ENCODE assay signal across 1 cellular context in the genomic region with DNA sequence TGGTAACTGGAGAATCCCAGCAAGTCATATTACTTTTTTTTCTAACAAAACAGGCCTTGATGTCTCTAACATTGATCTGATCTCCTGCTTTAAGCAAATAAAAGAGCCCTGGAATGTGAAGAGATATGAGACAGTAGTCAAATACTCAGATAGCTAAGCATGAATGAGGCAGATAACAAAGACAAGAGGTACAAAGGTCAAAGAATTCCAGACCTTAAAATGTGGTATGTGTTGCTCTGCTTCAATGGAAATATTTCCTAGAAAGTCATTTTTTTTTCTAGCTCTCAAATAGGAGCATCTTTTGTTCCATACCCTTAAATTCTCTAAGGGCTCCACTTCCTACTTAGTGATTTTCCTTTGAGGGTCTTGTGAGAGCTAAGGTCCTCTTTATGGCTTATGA.
TF ChIP-seq lines count a peak whose summit lies in the region.

No MANE protein-coding gene starts in this region.

TF ChIP-seq in HepG2, 621 proteins besides CTCF, POLR2A, EP300 and RAD21 (continued from another document and continues in another):
- TF ChIP-seq, protein P1, sequence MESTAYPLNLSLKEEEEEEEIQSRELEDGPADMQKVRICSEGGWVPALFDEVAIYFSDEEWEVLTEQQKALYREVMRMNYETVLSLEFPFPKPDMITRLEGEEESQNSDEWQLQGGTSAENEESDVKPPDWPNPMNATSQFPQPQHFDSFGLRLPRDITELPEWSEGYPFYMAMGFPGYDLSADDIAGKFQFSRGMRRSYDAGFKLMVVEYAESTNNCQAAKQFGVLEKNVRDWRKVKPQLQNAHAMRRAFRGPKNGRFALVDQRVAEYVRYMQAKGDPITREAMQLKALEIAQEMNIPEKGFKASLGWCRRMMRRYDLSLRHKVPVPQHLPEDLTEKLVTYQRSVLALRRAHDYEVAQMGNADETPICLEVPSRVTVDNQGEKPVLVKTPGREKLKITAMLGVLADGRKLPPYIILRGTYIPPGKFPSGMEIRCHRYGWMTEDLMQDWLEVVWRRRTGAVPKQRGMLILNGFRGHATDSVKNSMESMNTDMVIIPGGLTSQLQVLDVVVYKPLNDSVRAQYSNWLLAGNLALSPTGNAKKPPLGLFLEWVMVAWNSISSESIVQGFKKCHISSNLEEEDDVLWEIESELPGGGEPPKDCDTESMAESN (CRISPR knock-in tag; conservative IDR thresholded peaks at IDR 0.05), result no peak
- TF ChIP-seq ZNF260 (CRISPR knock-in tag; IDR thresholded peaks at IDR 0.05; ENCODE audit: borderline replicate concordance, low read depth) (no peak), ZNF589 (CRISPR knock-in tag; conservative IDR thresholded peaks at IDR 0.05) (no peak), SRSF1 (optimal IDR thresholded peaks at IDR 0.05; ENCODE audit: low read depth, low read length) (no peak), ZNF263 (CRISPR knock-in tag; IDR thresholded peaks at IDR 0.05) (no peak), WIZ (CRISPR knock-in tag; IDR thresholded peaks at IDR 0.05) (no peak), RFX3 (CRISPR knock-in tag; IDR thresholded peaks at IDR 0.05) (no peak), SIN3A (IDR thresholded peaks at IDR 0.05; ENCODE audit: borderline replicate concordance, low read depth, low read length) (no peak), GATAD2A (CRISPR knock-in tag; IDR thresholded peaks at IDR 0.05) (peak; percentile 79), MBD4 (IDR thresholded peaks at IDR 0.05; ENCODE audit: borderline replicate concordance, low read length) (no peak), GTF3A (CRISPR knock-in tag; conservative IDR thresholded peaks at IDR 0.05) (no peak), IKZF1 (IDR thresholded peaks at IDR 0.05) (no peak), PHF5A (CRISPR knock-in tag; IDR thresholded peaks at IDR 0.05; ENCODE audit: low read depth, unreplicated experiment) (no peak), ZNF619 (CRISPR knock-in tag; IDR thresholded peaks at IDR 0.05) (no peak), ZNF569 (CRISPR knock-in tag; IDR thresholded peaks at IDR 0.05; ENCODE audit: borderline replicate concordance) (no peak), PTBP1 (IDR thresholded peaks at IDR 0.05; ENCODE audit: low read depth, low read length, poor library complexity, severe bottlenecking) (no peak), AGO2 (optimal IDR thresholded peaks at IDR 0.05; ENCODE audit: low read depth, low read length) (no peak), GFI1 (CRISPR knock-in tag; IDR thresholded peaks at IDR 0.05; ENCODE audit: borderline replicate concordance) (no peak; the same call in 1 of the 2 replicates), ISX (CRISPR knock-in tag; conservative IDR thresholded peaks at IDR 0.05) (no peak), SOX13 (IDR thresholded peaks at IDR 0.05) (peak; percentile 26; the same call in 1 of the 2 replicates), SOX13 (CRISPR knock-in tag; conservative IDR thresholded peaks at IDR 0.05 in 1 of 2, IDR thresholded peaks at IDR 0.05 in 1 of 2) (peak in 1 of 2 experiments; percentile 93; a peak in 2 of 4 replicates), BORCS8-MEF2B (CRISPR knock-in tag; IDR thresholded peaks at IDR 0.05) (no peak), YEATS4 (CRISPR knock-in tag; IDR thresholded peaks at IDR 0.05; ENCODE audit: borderline replicate concordance) (no peak), ZNF546 (CRISPR knock-in tag; conservative IDR thresholded peaks at IDR 0.05) (no peak), ONECUT2 (CRISPR knock-in tag; IDR thresholded peaks at IDR 0.05) (peak; percentile 27; the same call in 1 of the 2 replicates), ZNF12 (CRISPR knock-in tag; IDR thresholded peaks at IDR 0.05) (0 out of 2 replicates have a peak, but pooled peaks have one; percentile 48), GATA4 (IDR thresholded peaks at IDR 0.05; ENCODE audit: borderline replicate concordance, low read depth) (peak; percentile 31; the same call in 1 of the 2 replicates), CEBPG (CRISPR knock-in tag; IDR thresholded peaks at IDR 0.05) (no peak), GZF1 (CRISPR knock-in tag; IDR thresholded peaks at IDR 0.05) (no peak), HOXA9 (CRISPR knock-in tag; IDR thresholded peaks at IDR 0.05; ENCODE audit: borderline replicate concordance) (no peak)
- TF ChIP-seq, protein P2, sequence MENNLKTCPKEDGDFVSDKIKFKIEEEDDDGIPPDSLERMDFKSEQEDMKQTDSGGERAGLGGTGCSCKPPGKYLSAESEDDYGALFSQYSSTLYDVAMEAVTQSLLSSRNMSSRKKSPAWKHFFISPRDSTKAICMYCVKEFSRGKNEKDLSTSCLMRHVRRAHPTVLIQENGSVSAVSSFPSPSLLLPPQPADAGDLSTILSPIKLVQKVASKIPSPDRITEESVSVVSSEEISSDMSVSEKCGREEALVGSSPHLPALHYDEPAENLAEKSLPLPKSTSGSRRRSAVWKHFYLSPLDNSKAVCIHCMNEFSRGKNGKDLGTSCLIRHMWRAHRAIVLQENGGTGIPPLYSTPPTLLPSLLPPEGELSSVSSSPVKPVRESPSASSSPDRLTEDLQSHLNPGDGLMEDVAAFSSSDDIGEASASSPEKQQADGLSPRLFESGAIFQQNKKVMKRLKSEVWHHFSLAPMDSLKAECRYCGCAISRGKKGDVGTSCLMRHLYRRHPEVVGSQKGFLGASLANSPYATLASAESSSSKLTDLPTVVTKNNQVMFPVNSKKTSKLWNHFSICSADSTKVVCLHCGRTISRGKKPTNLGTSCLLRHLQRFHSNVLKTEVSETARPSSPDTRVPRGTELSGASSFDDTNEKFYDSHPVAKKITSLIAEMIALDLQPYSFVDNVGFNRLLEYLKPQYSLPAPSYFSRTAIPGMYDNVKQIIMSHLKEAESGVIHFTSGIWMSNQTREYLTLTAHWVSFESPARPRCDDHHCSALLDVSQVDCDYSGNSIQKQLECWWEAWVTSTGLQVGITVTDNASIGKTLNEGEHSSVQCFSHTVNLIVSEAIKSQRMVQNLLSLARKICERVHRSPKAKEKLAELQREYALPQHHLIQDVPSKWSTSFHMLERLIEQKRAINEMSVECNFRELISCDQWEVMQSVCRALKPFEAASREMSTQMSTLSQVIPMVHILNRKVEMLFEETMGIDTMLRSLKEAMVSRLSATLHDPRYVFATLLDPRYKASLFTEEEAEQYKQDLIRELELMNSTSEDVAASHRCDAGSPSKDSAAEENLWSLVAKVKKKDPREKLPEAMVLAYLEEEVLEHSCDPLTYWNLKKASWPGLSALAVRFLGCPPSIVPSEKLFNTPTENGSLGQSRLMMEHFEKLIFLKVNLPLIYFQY (CRISPR knock-in tag; IDR thresholded peaks at IDR 0.05; ENCODE audit: borderline replicate concordance), result no peak
- TF ChIP-seq, protein P3, sequence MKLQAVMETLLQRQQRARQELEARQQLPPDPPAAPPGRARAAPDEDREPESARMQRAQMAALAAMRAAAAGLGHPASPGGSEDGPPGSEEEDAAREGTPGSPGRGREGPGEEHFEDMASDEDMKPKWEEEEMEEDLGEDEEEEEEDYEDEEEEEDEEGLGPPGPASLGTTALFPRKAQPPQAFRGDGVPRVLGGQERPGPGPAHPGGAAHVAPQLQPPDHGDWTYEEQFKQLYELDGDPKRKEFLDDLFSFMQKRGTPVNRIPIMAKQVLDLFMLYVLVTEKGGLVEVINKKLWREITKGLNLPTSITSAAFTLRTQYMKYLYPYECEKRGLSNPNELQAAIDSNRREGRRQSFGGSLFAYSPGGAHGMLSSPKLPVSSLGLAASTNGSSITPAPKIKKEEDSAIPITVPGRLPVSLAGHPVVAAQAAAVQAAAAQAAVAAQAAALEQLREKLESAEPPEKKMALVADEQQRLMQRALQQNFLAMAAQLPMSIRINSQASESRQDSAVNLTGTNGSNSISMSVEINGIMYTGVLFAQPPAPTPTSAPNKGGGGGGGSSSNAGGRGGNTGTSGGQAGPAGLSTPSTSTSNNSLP (IDR thresholded peaks at IDR 0.05; ENCODE audit: low read depth, low read length), result peak; percentile 88
- TF ChIP-seq, protein P4, sequence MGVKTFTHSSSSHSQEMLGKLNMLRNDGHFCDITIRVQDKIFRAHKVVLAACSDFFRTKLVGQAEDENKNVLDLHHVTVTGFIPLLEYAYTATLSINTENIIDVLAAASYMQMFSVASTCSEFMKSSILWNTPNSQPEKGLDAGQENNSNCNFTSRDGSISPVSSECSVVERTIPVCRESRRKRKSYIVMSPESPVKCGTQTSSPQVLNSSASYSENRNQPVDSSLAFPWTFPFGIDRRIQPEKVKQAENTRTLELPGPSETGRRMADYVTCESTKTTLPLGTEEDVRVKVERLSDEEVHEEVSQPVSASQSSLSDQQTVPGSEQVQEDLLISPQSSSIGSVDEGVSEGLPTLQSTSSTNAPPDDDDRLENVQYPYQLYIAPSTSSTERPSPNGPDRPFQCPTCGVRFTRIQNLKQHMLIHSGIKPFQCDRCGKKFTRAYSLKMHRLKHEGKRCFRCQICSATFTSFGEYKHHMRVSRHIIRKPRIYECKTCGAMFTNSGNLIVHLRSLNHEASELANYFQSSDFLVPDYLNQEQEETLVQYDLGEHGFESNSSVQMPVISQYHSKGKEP (CRISPR knock-in tag; IDR thresholded peaks at IDR 0.05), result no peak
- TF ChIP-seq, protein P5, sequence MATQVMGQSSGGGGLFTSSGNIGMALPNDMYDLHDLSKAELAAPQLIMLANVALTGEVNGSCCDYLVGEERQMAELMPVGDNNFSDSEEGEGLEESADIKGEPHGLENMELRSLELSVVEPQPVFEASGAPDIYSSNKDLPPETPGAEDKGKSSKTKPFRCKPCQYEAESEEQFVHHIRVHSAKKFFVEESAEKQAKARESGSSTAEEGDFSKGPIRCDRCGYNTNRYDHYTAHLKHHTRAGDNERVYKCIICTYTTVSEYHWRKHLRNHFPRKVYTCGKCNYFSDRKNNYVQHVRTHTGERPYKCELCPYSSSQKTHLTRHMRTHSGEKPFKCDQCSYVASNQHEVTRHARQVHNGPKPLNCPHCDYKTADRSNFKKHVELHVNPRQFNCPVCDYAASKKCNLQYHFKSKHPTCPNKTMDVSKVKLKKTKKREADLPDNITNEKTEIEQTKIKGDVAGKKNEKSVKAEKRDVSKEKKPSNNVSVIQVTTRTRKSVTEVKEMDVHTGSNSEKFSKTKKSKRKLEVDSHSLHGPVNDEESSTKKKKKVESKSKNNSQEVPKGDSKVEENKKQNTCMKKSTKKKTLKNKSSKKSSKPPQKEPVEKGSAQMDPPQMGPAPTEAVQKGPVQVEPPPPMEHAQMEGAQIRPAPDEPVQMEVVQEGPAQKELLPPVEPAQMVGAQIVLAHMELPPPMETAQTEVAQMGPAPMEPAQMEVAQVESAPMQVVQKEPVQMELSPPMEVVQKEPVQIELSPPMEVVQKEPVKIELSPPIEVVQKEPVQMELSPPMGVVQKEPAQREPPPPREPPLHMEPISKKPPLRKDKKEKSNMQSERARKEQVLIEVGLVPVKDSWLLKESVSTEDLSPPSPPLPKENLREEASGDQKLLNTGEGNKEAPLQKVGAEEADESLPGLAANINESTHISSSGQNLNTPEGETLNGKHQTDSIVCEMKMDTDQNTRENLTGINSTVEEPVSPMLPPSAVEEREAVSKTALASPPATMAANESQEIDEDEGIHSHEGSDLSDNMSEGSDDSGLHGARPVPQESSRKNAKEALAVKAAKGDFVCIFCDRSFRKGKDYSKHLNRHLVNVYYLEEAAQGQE (IDR thresholded peaks at IDR 0.05; ENCODE audit: borderline replicate concordance in 1 of 2, low read depth in 1 of 2, low read length in 2 of 2), result no peak
- TF ChIP-seq, protein P6, sequence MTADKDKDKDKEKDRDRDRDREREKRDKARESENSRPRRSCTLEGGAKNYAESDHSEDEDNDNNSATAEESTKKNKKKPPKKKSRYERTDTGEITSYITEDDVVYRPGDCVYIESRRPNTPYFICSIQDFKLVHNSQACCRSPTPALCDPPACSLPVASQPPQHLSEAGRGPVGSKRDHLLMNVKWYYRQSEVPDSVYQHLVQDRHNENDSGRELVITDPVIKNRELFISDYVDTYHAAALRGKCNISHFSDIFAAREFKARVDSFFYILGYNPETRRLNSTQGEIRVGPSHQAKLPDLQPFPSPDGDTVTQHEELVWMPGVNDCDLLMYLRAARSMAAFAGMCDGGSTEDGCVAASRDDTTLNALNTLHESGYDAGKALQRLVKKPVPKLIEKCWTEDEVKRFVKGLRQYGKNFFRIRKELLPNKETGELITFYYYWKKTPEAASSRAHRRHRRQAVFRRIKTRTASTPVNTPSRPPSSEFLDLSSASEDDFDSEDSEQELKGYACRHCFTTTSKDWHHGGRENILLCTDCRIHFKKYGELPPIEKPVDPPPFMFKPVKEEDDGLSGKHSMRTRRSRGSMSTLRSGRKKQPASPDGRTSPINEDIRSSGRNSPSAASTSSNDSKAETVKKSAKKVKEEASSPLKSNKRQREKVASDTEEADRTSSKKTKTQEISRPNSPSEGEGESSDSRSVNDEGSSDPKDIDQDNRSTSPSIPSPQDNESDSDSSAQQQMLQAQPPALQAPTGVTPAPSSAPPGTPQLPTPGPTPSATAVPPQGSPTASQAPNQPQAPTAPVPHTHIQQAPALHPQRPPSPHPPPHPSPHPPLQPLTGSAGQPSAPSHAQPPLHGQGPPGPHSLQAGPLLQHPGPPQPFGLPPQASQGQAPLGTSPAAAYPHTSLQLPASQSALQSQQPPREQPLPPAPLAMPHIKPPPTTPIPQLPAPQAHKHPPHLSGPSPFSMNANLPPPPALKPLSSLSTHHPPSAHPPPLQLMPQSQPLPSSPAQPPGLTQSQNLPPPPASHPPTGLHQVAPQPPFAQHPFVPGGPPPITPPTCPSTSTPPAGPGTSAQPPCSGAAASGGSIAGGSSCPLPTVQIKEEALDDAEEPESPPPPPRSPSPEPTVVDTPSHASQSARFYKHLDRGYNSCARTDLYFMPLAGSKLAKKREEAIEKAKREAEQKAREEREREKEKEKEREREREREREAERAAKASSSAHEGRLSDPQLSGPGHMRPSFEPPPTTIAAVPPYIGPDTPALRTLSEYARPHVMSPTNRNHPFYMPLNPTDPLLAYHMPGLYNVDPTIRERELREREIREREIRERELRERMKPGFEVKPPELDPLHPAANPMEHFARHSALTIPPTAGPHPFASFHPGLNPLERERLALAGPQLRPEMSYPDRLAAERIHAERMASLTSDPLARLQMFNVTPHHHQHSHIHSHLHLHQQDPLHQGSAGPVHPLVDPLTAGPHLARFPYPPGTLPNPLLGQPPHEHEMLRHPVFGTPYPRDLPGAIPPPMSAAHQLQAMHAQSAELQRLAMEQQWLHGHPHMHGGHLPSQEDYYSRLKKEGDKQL (CRISPR knock-in tag; IDR thresholded peaks at IDR 0.05; ENCODE audit: low read depth), result no peak
- TF ChIP-seq, protein P7, sequence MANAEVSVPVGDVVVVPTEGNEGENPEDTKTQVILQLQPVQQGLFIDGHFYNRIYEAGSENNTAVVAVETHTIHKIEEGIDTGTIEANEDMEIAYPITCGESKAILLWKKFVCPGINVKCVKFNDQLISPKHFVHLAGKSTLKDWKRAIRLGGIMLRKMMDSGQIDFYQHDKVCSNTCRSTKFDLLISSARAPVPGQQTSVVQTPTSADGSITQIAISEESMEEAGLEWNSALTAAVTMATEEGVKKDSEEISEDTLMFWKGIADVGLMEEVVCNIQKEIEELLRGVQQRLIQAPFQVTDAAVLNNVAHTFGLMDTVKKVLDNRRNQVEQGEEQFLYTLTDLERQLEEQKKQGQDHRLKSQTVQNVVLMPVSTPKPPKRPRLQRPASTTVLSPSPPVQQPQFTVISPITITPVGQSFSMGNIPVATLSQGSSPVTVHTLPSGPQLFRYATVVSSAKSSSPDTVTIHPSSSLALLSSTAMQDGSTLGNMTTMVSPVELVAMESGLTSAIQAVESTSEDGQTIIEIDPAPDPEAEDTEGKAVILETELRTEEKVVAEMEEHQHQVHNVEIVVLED (CRISPR knock-in tag; IDR thresholded peaks at IDR 0.05; ENCODE audit: borderline replicate concordance), result no peak
- TF ChIP-seq, protein P8, sequence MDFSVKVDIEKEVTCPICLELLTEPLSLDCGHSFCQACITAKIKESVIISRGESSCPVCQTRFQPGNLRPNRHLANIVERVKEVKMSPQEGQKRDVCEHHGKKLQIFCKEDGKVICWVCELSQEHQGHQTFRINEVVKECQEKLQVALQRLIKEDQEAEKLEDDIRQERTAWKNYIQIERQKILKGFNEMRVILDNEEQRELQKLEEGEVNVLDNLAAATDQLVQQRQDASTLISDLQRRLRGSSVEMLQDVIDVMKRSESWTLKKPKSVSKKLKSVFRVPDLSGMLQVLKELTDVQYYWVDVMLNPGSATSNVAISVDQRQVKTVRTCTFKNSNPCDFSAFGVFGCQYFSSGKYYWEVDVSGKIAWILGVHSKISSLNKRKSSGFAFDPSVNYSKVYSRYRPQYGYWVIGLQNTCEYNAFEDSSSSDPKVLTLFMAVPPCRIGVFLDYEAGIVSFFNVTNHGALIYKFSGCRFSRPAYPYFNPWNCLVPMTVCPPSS (IDR thresholded peaks at IDR 0.05), result no peak
